Comparison of ENCODE assay signal across 16 cellular contexts in the genomic region with DNA sequence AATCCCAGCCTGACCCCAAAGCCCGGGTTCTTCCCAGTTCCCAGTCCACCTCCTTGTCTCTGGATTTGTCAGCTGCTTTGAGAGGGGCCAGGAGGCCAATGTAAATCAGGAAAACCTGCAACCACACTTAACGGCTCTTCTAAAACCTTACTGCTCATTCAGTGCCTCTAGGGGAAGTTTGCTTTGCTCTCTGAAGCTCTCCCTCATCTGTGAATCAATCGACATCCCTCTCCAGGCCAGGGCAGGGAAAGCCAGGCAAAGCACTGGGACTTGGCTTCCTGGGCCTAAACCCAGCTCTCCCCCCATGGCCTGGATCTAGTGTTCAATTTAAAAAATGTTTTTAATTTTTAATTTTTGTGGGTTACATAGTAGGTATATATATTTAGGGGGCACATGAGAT. TPM values are rescaled to one million over a fixed set of nuclear protein-coding genes. Genes with fewer than 3 reads are reported as not detected.
DNase-seq lines count a peak whose midpoint lies in the region; ATAC-seq and TF ChIP-seq lines count a peak whose summit lies in the region.
"Had no signal": no experiment of that assay in that cellular context is flagged by ENCODE, and none has a peak within 500 bp of the region (broad histone marks: within the 10 kb centered on the region; RNA-seq: fewer than 3 reads in every experiment).

No MANE protein-coding gene starts in this region.

- H3K9me2 ChIP-seq in GM23338 (ENCODE audit: insufficient read depth), result no peaks in the 10 kb centered on the region

- H3K9ac ChIP-seq in endodermal cell (ENCODE audit: extremely low read depth, low read length, poor library complexity, severe bottlenecking) (no peak overlapping the region), neural progenitor cell (no peak overlapping the region)

- no peaks in the 10 kb centered on the region for H3K36me3 ChIP-seq in GM23338 (ENCODE audit: insufficient read depth)
- no peaks in the 10 kb centered on the region for H3K36me3 ChIP-seq in endodermal cell (ENCODE audit: control insufficient read depth, insufficient read depth, low read length)
- H3K36me3 ChIP-seq in neural progenitor cell, result no peaks in the 10 kb centered on the region
- no peaks in the 10 kb centered on the region for H3K36me3 ChIP-seq in heart left ventricle
- H3K36me3 ChIP-seq: BE2C had no signal

- H3K36me3 Mint-ChIP-seq in GM23338 (ENCODE audit: low read depth) (no peaks in the 10 kb centered on the region), endodermal cell (ENCODE audit: low read depth) (no peaks in the 10 kb centered on the region), neural progenitor cell (no peaks in the 10 kb centered on the region)
- H3K36me3 Mint-ChIP-seq: CD4-positive, CD25-positive, alpha-beta regulatory T cell had no signal

- TF ChIP-seq POLR2A in heart left ventricle (IDR thresholded peaks at IDR 0.05), result no peak

- ATAC-seq in GM23338, result peak; percentile 59
- no peak for ATAC-seq in heart left ventricle
- ATAC-seq: GM12878 had no signal

- H3K27me3 ChIP-seq in GM23338 (ENCODE audit: insufficient read depth) (no peaks in the 10 kb centered on the region), endodermal cell (ENCODE audit: control insufficient read depth, insufficient read depth, low read length, poor library complexity, severe bottlenecking) (no peaks in the 10 kb centered on the region), neural progenitor cell (no peaks in the 10 kb centered on the region), heart left ventricle (peaks cover 0 to 15% (median 0%) of the 10 kb centered on the region in 9 donors)
- H3K27me3 ChIP-seq: BE2C had no signal

- DNase-seq in ELF-1 (ENCODE audit: low read depth, low spot score) (peak; percentile 24), GM23338 (ENCODE audit: low spot score) (peak; percentile 30), endodermal cell (no peak), neural progenitor cell (ENCODE audit: low spot score) (no peak), LoVo (ENCODE audit: low spot score) (no peak), heart left ventricle (no peak)
- DNase-seq: ACHN; BE2C; C1 segment of cervical spinal cord; Caco-2; CD4-positive, CD25-positive, alpha-beta regulatory T cell; DMS79 treated with DMSO at 0.1 percent for 48 hours; HCEC 1CT; IMR-90; KBM-7 had no signal

- H3K4me1 Mint-ChIP-seq in GM23338 (peaks cover 15% of the 10 kb centered on the region), endodermal cell (peaks cover 3% of the 10 kb centered on the region), neural progenitor cell (peaks cover 49% of the 10 kb centered on the region)
- H3K4me1 Mint-ChIP-seq: CD4-positive, CD25-positive, alpha-beta regulatory T cell had no signal

- H4K20me1 ChIP-seq in GM23338 (replicated peaks; ENCODE audit: insufficient read depth) (peaks cover 6% of the 10 kb centered on the region), neural progenitor cell (ENCODE audit: low read depth) (peaks cover 24% of the 10 kb centered on the region)

- H3K4me3 Mint-ChIP-seq in GM23338 (no peak overlapping the region), endodermal cell (no peak overlapping the region), neural progenitor cell (peak overlapping the region; percentile 31)
- H3K4me3 Mint-ChIP-seq: CD4-positive, CD25-positive, alpha-beta regulatory T cell had no signal

- no peak overlapping the region for H3K27ac Mint-ChIP-seq in GM23338
- no peak overlapping the region for H3K27ac Mint-ChIP-seq in endodermal cell
- H3K27ac Mint-ChIP-seq in neural progenitor cell, result no peak overlapping the region
- H3K27ac Mint-ChIP-seq: CD4-positive, CD25-positive, alpha-beta regulatory T cell had no signal

- no peak overlapping the region for H3K4me2 ChIP-seq in GM23338
- no peak overlapping the region for H3K4me2 ChIP-seq in neural progenitor cell

- TF ChIP-seq CTCF in GM23338 (conservative IDR thresholded peaks at IDR 0.05; ENCODE audit: low read depth in 2 of 2) (no peak), endodermal cell (conservative IDR thresholded peaks at IDR 0.05) (peak; percentile 23), neural progenitor cell (IDR thresholded peaks at IDR 0.05) (no peak), heart left ventricle (IDR thresholded peaks at IDR 0.05) (no peak)

- H3K27me3 Mint-ChIP-seq in GM23338 (ENCODE audit: insufficient read depth, low read depth, poor library complexity), result no peaks in the 10 kb centered on the region
- H3K27me3 Mint-ChIP-seq in endodermal cell (ENCODE audit: insufficient read depth), result no peaks in the 10 kb centered on the region
- H3K27me3 Mint-ChIP-seq in neural progenitor cell (ENCODE audit: insufficient read depth, low read depth), result peaks cover 7% of the 10 kb centered on the region

- H3K79me2 ChIP-seq in GM23338 (replicated peaks; ENCODE audit: insufficient read depth), result peaks cover 25% of the 10 kb centered on the region
- peaks cover 3% of the 10 kb centered on the region for H3K79me2 ChIP-seq in neural progenitor cell (ENCODE audit: low read depth)

- intact Hi-C loops in heart left ventricle (cut with DNase I), result no loop called here

- H3K27ac ChIP-seq in GM23338 (ENCODE audit: low read depth) (no peak overlapping the region), endodermal cell (ENCODE audit: low read depth, low read length) (no peak overlapping the region), neural progenitor cell (no peak overlapping the region), heart left ventricle (no peak overlapping the region)

- no peak overlapping the region for H2AFZ ChIP-seq in GM23338
- H2AFZ ChIP-seq in neural progenitor cell (replicated peaks), result no peak overlapping the region

- H3K9me3 ChIP-seq in endodermal cell (ENCODE audit: control insufficient read depth, low read length) (no peaks in the 10 kb centered on the region), neural progenitor cell (ENCODE audit: low read depth) (no peaks in the 10 kb centered on the region), heart left ventricle (no peaks in the 10 kb centered on the region)
- H3K9me3 ChIP-seq: BE2C, Caco-2 had no signal

- H3K9me3 Mint-ChIP-seq in GM23338, result no peaks in the 10 kb centered on the region
- no peaks in the 10 kb centered on the region for H3K9me3 Mint-ChIP-seq in endodermal cell
- no peaks in the 10 kb centered on the region for H3K9me3 Mint-ChIP-seq in neural progenitor cell
- H3K9me3 Mint-ChIP-seq: CD4-positive, CD25-positive, alpha-beta regulatory T cell had no signal

- H3K4me1 ChIP-seq in GM23338 (ENCODE audit: insufficient read depth) (peaks cover 8% of the 10 kb centered on the region; the same call in 1 of the 2 replicates), endodermal cell (ENCODE audit: control insufficient read depth, insufficient read depth, low read length) (no peaks in the 10 kb centered on the region), neural progenitor cell (no peaks in the 10 kb centered on the region), heart left ventricle (no peaks in the 10 kb centered on the region)
- H3K4me1 ChIP-seq: BE2C, Caco-2 had no signal

- H3F3A ChIP-seq in GM23338 (replicated peaks; ENCODE audit: low read depth) (no peaks in the 10 kb centered on the region), neural progenitor cell (ENCODE audit: low read depth) (peaks cover 3% of the 10 kb centered on the region)

- H3K4me3 ChIP-seq in GM23338 (no peak overlapping the region), endodermal cell (ENCODE audit: low read length) (no peak overlapping the region), neural progenitor cell (no peak overlapping the region), heart left ventricle (no peak overlapping the region)
- H3K4me3 ChIP-seq: GM12878 had no signal

- WGBS in endodermal cell (ENCODE audit: insufficient coverage in 1 of 2, insufficient read length in 1 of 2), 2 experiments, result 71 to 100% methylated on average over 1 to 3 of the region's 3 CpGs
- 54 to 71% (median 65%) methylated on average over 2 to 3 of the region's 3 CpGs for WGBS in heart left ventricle, 4 donors

TF ChIP-seq in GM23338, 12 proteins besides CTCF, POLR2A, EP300 and RAD21:
- TF ChIP-seq STAT1 (IDR thresholded peaks at IDR 0.05; ENCODE audit: unreplicated experiment) (no peak), EZH2 (IDR thresholded peaks at IDR 0.05; ENCODE audit: low read depth, unreplicated experiment) (no peak)

RNA-seq across cellular contexts. Expression of gene NKAIN1, which starts 9.3 kb away (rescaled TPM):
- 38.4 and 56.7 TPM in 2 replicates for total RNA-seq in GM23338 (2014; rRNA removed; shearing (Covaris generic))
- polyA plus RNA-seq in GM23338 (2016; fragmentation: Nextera tagmentation; extraction: Ambion mirVana) (14.7 and 18.1 TPM in 2 replicates), heart left ventricle (not detected)
- total RNA-seq in endodermal cell (10 to 100 TPM in 1 of 2 donors, 1 to 10 TPM in 1; 7.0 to 13.2 TPM), neural progenitor cell (ENCODE audit: low replicate concordance) (14.5 and 24.0 TPM in 2 replicates), heart left ventricle (under 1 TPM in 3 of 9 donors, not detected in 6; 0.14 to 0.31 (median 0.21) TPM)
- polyA plus RNA-seq in endodermal cell (2013, experiment 1 of 2), result 74.2 TPM
- 73.3 TPM for polyA plus RNA-seq in endodermal cell (2013, experiment 2 of 2)
- total RNA-seq: Caco-2; CD4-positive, CD25-positive, alpha-beta regulatory T cell; GM12878 had no signal
- polyA plus RNA-seq: CD4-positive, CD25-positive, alpha-beta regulatory T cell; GM12878 had no signal

Comparison
In these comparisons a context has a peak if more than half of its experiments do, and no peak if none do; other contexts are left out.
1. DNase-seq: peak in ELF-1 (single experiment) and GM23338 (single experiment); none in endodermal cell (single experiment), neural progenitor cell (single experiment), LoVo (single experiment) and heart left ventricle (0 of 5).
2. RNA of gene NKAIN1, which starts 9.3 kb away (total RNA-seq): 38.4 to 56.7 TPM in GM23338, 14.5 to 24.0 TPM in neural progenitor cell and 7.0 to 13.2 TPM in endodermal cell; 0.14 to 0.31 TPM in heart left ventricle; every median in the first group is over 4 times any median in the second.